ENCODE assay signal across 2 cellular contexts in the genomic region with DNA sequence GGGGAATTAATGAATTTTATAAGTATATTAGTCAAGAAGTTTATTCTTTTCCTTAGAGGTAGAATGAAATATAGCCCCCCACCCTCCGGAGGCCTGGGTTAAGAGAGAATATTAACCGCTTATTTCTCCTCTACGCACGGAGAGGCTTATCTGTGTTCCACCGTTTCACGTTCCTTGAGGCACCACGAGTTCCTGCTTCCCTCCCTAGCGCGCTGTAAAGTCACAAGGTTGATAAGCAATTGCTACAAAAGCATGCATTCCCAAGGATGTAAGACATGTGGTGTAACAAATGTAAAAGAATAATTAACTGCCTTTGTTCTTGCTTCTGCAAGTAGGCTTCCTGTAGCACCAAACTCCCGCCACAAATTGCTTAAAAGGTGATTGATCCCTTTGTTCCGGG.
TF ChIP-seq lines count a peak whose summit lies in the region.

No MANE protein-coding gene starts in this region.

TF ChIP-seq in SK-N-SH, 30 proteins besides CTCF, POLR2A, EP300 and RAD21 (continued from another document):
- TF ChIP-seq TEAD4 (IDR thresholded peaks at IDR 0.05; ENCODE audit: borderline replicate concordance, insufficient read depth) = no peak
- no peak for TF ChIP-seq RCOR1 (IDR thresholded peaks at IDR 0.05; ENCODE audit: low read length)
- TF ChIP-seq SMC3 (IDR thresholded peaks at IDR 0.05; ENCODE audit: low read depth, low read length) = no peak
- TF ChIP-seq CHD2 (IDR thresholded peaks at IDR 0.05; ENCODE audit: low read length, partially characterized antibody) = no peak
- TF ChIP-seq RFX5 (IDR thresholded peaks at IDR 0.05; ENCODE audit: low read length) = no peak
- TF ChIP-seq FOSL2 (IDR thresholded peaks at IDR 0.05; ENCODE audit: borderline replicate concordance, low read depth) = no peak
- no peak for TF ChIP-seq GATA2 (CRISPR knock-in tag; IDR thresholded peaks at IDR 0.05)
- TF ChIP-seq POLR2AphosphoS5 (IDR thresholded peaks at IDR 0.05; ENCODE audit: low read depth, low read length) = no peak

TF ChIP-seq in SK-N-SH treated with all-trans-retinoic acid at 6 μM for 48 hours, 23 proteins besides CTCF, POLR2A, EP300 and RAD21 (continued from another document):
- TF ChIP-seq, protein P1, sequence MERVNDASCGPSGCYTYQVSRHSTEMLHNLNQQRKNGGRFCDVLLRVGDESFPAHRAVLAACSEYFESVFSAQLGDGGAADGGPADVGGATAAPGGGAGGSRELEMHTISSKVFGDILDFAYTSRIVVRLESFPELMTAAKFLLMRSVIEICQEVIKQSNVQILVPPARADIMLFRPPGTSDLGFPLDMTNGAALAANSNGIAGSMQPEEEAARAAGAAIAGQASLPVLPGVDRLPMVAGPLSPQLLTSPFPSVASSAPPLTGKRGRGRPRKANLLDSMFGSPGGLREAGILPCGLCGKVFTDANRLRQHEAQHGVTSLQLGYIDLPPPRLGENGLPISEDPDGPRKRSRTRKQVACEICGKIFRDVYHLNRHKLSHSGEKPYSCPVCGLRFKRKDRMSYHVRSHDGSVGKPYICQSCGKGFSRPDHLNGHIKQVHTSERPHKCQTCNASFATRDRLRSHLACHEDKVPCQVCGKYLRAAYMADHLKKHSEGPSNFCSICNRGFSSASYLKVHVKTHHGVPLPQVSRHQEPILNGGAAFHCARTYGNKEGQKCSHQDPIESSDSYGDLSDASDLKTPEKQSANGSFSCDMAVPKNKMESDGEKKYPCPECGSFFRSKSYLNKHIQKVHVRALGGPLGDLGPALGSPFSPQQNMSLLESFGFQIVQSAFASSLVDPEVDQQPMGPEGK (CRISPR knock-in tag; IDR thresholded peaks at IDR 0.05; ENCODE audit: borderline replicate concordance) = no peak
- TF ChIP-seq TCF4 (CRISPR knock-in tag; IDR thresholded peaks at IDR 0.05; ENCODE audit: borderline replicate concordance) (no peak), BACH2 (CRISPR knock-in tag; IDR thresholded peaks at IDR 0.05; ENCODE audit: borderline replicate concordance) (no peak), TOX (CRISPR knock-in tag; IDR thresholded peaks at IDR 0.05; ENCODE audit: borderline replicate concordance) (no peak), ESRRG (CRISPR knock-in tag; IDR thresholded peaks at IDR 0.05) (no peak), ZC3H10 (CRISPR knock-in tag; IDR thresholded peaks at IDR 0.05) (no peak), CREB5 (CRISPR knock-in tag; IDR thresholded peaks at IDR 0.05; ENCODE audit: low read depth) (no peak), ZFP30 (CRISPR knock-in tag; IDR thresholded peaks at IDR 0.05) (no peak)
